In the genomic region with DNA sequence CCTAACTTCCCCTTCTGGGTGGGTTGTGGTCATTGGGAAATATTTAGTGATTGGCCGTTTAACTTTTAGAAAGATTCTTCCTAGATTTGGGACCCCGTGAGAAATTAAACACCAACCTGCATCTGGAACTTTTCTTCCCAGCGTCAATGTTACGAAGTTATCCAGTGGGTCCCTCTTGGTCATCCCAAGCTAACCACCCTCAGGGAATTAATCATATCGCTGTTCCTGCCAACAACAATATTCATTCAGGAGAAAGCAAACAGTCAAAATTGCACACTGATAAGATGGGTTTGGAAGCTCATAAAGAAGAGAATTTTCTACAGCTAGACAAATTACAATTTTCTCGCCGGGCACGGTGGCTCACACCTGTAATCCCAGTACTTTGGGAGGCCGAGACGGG, we compare ENCODE assay signal across 12 cellular contexts.
"Had no signal": no experiment of that assay in that cellular context is flagged by ENCODE, and none has a peak within 500 bp of the region (broad histone marks: within the 10 kb centered on the region; RNA-seq: fewer than 3 reads in every experiment).

No MANE protein-coding gene starts in this region.

- DNase-seq: activated CD4-positive, alpha-beta T cell treated with anti-CD3 and anti-CD28 coated beads, Interleukin-2, amount 50 U/mL, for 1 hour; activated naive CD4-positive, alpha-beta T cell treated with anti-CD3 and anti-CD28 coated beads, Interleukin-2, amount 10 ng/mL, durations not matched to agents 7 days and 5 days; adrenal gland; esophagus squamous epithelium; hippocampal formation; stimulated activated CD4-positive, alpha-beta T cell treated with anti-CD3 and anti-CD28 coated beads, Interleukin-4, amount 100 ng/mL, for 4 hours; stomach; T-helper 2 cell had no signal

- H3K4me3 Mint-ChIP-seq: activated naive CD4-positive, alpha-beta T cell treated with anti-CD3 and anti-CD28 coated beads, Interleukin-2, amount 10 ng/mL, durations not matched to agents 7 days and 5 days; neural crest cell had no signal

- H3K4me1 Mint-ChIP-seq: activated naive CD4-positive, alpha-beta T cell treated with anti-CD3 and anti-CD28 coated beads, Interleukin-2, amount 10 ng/mL, durations not matched to agents 7 days and 5 days had no signal

- H3K9ac ChIP-seq: parathyroid adenoma had no signal

- H3K9me3 ChIP-seq: adrenal gland, esophagus squamous epithelium, stomach had no signal

- H3K27me3 Mint-ChIP-seq: activated naive CD4-positive, alpha-beta T cell treated with anti-CD3 and anti-CD28 coated beads, Interleukin-2, amount 10 ng/mL, durations not matched to agents 7 days and 5 days had no signal

- H3K27ac ChIP-seq: adrenal gland, esophagus squamous epithelium, parathyroid adenoma, skin epidermis, stomach had no signal

- H3K27ac Mint-ChIP-seq: activated naive CD4-positive, alpha-beta T cell treated with anti-CD3 and anti-CD28 coated beads, Interleukin-2, amount 10 ng/mL, durations not matched to agents 7 days and 5 days; activated T-helper 2 cell treated with anti-CD3 and anti-CD28 coated beads, Interferon-gamma antibody, Interleukin-2, Interleukin-4, amounts not matched to agents 10 μg/mL and 5 μg/mL and 100 μg/mL, durations not matched to agents 14 hours and 24 hours and 36 hours had no signal

- H3K36me3 ChIP-seq: adrenal gland, esophagus squamous epithelium had no signal

- H3K9me3 Mint-ChIP-seq: activated naive CD4-positive, alpha-beta T cell treated with anti-CD3 and anti-CD28 coated beads, Interleukin-2, amount 10 ng/mL, durations not matched to agents 7 days and 5 days; activated T-helper 2 cell treated with anti-CD3 and anti-CD28 coated beads, Interferon-gamma antibody, Interleukin-2, Interleukin-4, amounts not matched to agents 10 μg/mL and 5 μg/mL and 100 μg/mL, durations not matched to agents 14 hours and 24 hours and 36 hours; neural crest cell had no signal

- H3K4me3 ChIP-seq: adrenal gland, esophagus squamous epithelium, skin epidermis, stomach had no signal

- H3K4me1 ChIP-seq: adrenal gland, esophagus squamous epithelium, parathyroid adenoma had no signal

- H3K27me3 ChIP-seq: adrenal gland, esophagus squamous epithelium, stomach had no signal

- H2AFZ ChIP-seq: parathyroid adenoma had no signal

- H3K36me3 Mint-ChIP-seq: activated naive CD4-positive, alpha-beta T cell treated with anti-CD3 and anti-CD28 coated beads, Interleukin-2, amount 10 ng/mL, durations not matched to agents 7 days and 5 days had no signal
